ENCODE assay signal across 7 cellular contexts in genomic region chr12:9421520-9422086, GRCh38.
DNase-seq lines count a peak whose midpoint lies in the region; ATAC-seq, FAIRE-seq and TF ChIP-seq lines count a peak whose summit lies in the region.
"Not testable (repeated sequence)": the region's sequence is repeated elsewhere in the genome, so short reads cannot be mapped to it uniquely, and the experiment has no call there.

No MANE protein-coding gene starts in this region.

- SMC1A ChIA-PET in GM12878 (lab: Charles Lee; ENCODE audit: uncharacterized antibody, unreplicated experiment) = not testable (repeated sequence)

- not testable (repeated sequence) for H3K36me3 Mint-ChIP-seq in natural killer cell

- not testable (repeated sequence) for H3K9ac ChIP-seq in OCI-LY1 (ENCODE audit: low read length); GM12878 (ENCODE audit: control insufficient read depth, insufficient read depth, low read length)

- peak; percentile 22 for DNase-seq in GM12864 (ENCODE audit: low read depth)
- not testable (repeated sequence) for DNase-seq in GM12878 (ENCODE audit: low read depth, low spot score); natural killer cell

- not testable (repeated sequence) for H3K36me3 ChIP-seq in OCI-LY1 (ENCODE audit: insufficient read depth, low read length); GM12878 (ENCODE audit: control insufficient read depth in 2 of 2, insufficient read depth in 2 of 2, low read length in 1 of 2)

- not testable (repeated sequence) for H3K4me3 ChIP-seq in GM12864 (ENCODE audit: low read depth, low read length); OCI-LY1 (ENCODE audit: low read depth, low read length, poor library complexity, severe bottlenecking); GM12878

- not testable (repeated sequence) for FAIRE-seq in GM12878 (lab: Jason Lieb, UNC)

- in situ Hi-C loops in GM12878 (cut with MboI) = not testable (repeated sequence)

- not testable (repeated sequence) for H4K20me1 ChIP-seq in OCI-LY1 (ENCODE audit: insufficient read depth, low read length); GM12878 (ENCODE audit: control insufficient read depth, insufficient read depth)

- CTCF ChIA-PET in GM12878 (lab: Yijun Ruan, JAX) = not testable (repeated sequence)

- H3K27ac Mint-ChIP-seq in natural killer cell = not testable (repeated sequence)

- H3K4me1 ChIP-seq in OCI-LY1 (ENCODE audit: insufficient read depth, low read length, severe bottlenecking) = peaks cover 19% of the 10 kb centered on the region
- not testable (repeated sequence) for H3K4me1 ChIP-seq in GM12878 (ENCODE audit: control insufficient read depth, insufficient read depth, low read length)

- BruUV-seq in GM12878 (replicated peaks; lab: Mats Ljungman, UMichigan) = not testable (repeated sequence)

- not testable (repeated sequence) for TF ChIP-seq POLR2A in GM12878 (IDR thresholded peaks at IDR 0.05; ENCODE audit: low read depth, low read length)

- 84% methylated on average over 6 of the region's 18 CpGs for WGBS in GM12878 (ENCODE audit: insufficient coverage, insufficient replicate concordance, low lambda C conversion rate, missing lambda C conversion rate)

- intact Hi-C loops in GM12878 (cut with micrococcal nuclease; ENCODE audit: unreplicated experiment); natural killer cell (cut with micrococcal nuclease): not testable (repeated sequence)

- H3K9me3 ChIP-seq in OCI-LY1 (ENCODE audit: low read length); GM12878 (replicated peaks; ENCODE audit: control insufficient read depth, insufficient read depth, low read length): not testable (repeated sequence)

- H3K27ac ChIP-seq in OCI-LY1 (ENCODE audit: low read depth, low read length, poor library complexity, severe bottlenecking) = peak overlapping the region; percentile 63
- H3K27ac ChIP-seq in GM12878 (ENCODE audit: control insufficient read depth, insufficient read depth) = not testable (repeated sequence)

- not testable (repeated sequence) for H2AFZ ChIP-seq in OCI-LY1 (ENCODE audit: low read length); GM12878 (ENCODE audit: control insufficient read depth, low read depth, low read length)

- TF ChIP-seq EP300 in GM12878 (IDR thresholded peaks at IDR 0.05; ENCODE audit: borderline replicate concordance in 1 of 2, control insufficient read depth in 1 of 2, low read depth in 2 of 2, low read length in 2 of 2) = not testable (repeated sequence)

- not testable (repeated sequence) for H3K4me3 Mint-ChIP-seq in natural killer cell

- H3K79me2 ChIP-seq in OCI-LY1 (ENCODE audit: insufficient read depth, low read length); GM12878 (ENCODE audit: control insufficient read depth, insufficient read depth, low read length): not testable (repeated sequence)

- not testable (repeated sequence) for H3F3A ChIP-seq in OCI-LY1 (ENCODE audit: insufficient read depth, low read length)

- not testable (repeated sequence) for H3K4me2 ChIP-seq in OCI-LY1 (ENCODE audit: low read length); GM12878 (ENCODE audit: control insufficient read depth, insufficient read depth)

- H3K9me2 ChIP-seq in OCI-LY1 (ENCODE audit: low read depth, low read length) = not testable (repeated sequence)

- H3K4me1 Mint-ChIP-seq in natural killer cell = not testable (repeated sequence)

- H3K27me3 Mint-ChIP-seq in natural killer cell (ENCODE audit: low read depth in 2 of 2) = not testable (repeated sequence)

- TF ChIP-seq CTCF in GM12864 (IDR thresholded peaks at IDR 0.05; ENCODE audit: low read depth, low read length, missing control alignments); OCI-LY1 (IDR thresholded peaks at IDR 0.05; ENCODE audit: low read length); GM12878 (IDR thresholded peaks at IDR 0.05 in 2 of 3, conservative IDR thresholded peaks at IDR 0.05 in 1 of 3; ENCODE audit: control insufficient read depth in 2 of 3, extremely low read depth in 1 of 3, insufficient read depth in 1 of 3, low read depth in 3 of 3, low read length in 3 of 3); natural killer cell (IDR thresholded peaks at IDR 0.05): not testable (repeated sequence)

- not testable (repeated sequence) for H3K9me3 Mint-ChIP-seq in natural killer cell

- not testable (repeated sequence) for TF ChIP-seq RAD21 in GM12878 (IDR thresholded peaks at IDR 0.05; ENCODE audit: insufficient read depth, low read depth, low read length)

- H3K27me3 ChIP-seq in OCI-LY1 (ENCODE audit: insufficient read depth, low read length); GM12878 (replicated peaks in 1 of 2; ENCODE audit: control insufficient read depth in 2 of 2, insufficient read depth in 2 of 2, low read length in 1 of 2): not testable (repeated sequence)

- POLR2A ChIA-PET in GM12878 (lab: Charles Lee) = not testable (repeated sequence)

- RAD21 ChIA-PET in GM12878 (lab: Charles Lee; ENCODE audit: unreplicated experiment) = not testable (repeated sequence)

- ATAC-seq in GM19025 (IDR thresholded peaks at IDR 0.05; ENCODE audit: low read depth, unreplicated experiment) = peak; percentile 72
- ATAC-seq in GM21529 (IDR thresholded peaks at IDR 0.05; ENCODE audit: unreplicated experiment) = peak; percentile 80
- ATAC-seq in HG02870 (IDR thresholded peaks at IDR 0.05; ENCODE audit: unreplicated experiment) = peak; percentile 78
- ATAC-seq in GM12878 = peak; percentile 66
- peak in 2 of 3 donors; percentile 55 to 61 for ATAC-seq in natural killer cell
